ENCODE assay signal across 17 cellular contexts in genomic region chr6:141041596-141042087, GRCh38.
"Had no signal": no experiment of that assay in that cellular context is flagged by ENCODE, and none has a peak within 500 bp of the region (broad histone marks: within the 10 kb centered on the region; RNA-seq: fewer than 3 reads in every experiment).

No MANE protein-coding gene starts in this region.

- H3K4me1 ChIP-seq: heart left ventricle, parathyroid adenoma, prostate gland, right lobe of liver, suprapubic skin, thyroid gland, uterus had no signal

- H3K9me3 ChIP-seq: prostate gland, thyroid gland, uterus had no signal

- H3K36me3 ChIP-seq: heart left ventricle, prostate gland, right lobe of liver, suprapubic skin, thyroid gland, uterus had no signal

- H3K27ac Mint-ChIP-seq: naive B cell, nephron, type B pancreatic cell had no signal

- H3K4me1 Mint-ChIP-seq: naive B cell, nephron had no signal

- H3K4me3 ChIP-seq: heart left ventricle, prostate gland, right lobe of liver, suprapubic skin, thyroid gland, uterus had no signal

- H3K36me3 Mint-ChIP-seq: naive B cell, type B pancreatic cell had no signal

- H3K27me3 ChIP-seq: heart left ventricle, right lobe of liver, suprapubic skin, thyroid gland, uterus had no signal

- H3K27ac ChIP-seq: heart left ventricle, parathyroid adenoma, prostate gland, right lobe of liver, suprapubic skin, thyroid gland, uterus had no signal

- ATAC-seq: esophagus mucosa, heart left ventricle, left lobe of liver had no signal

- H3K27me3 Mint-ChIP-seq: naive B cell, type B pancreatic cell had no signal

- DNase-seq: effector memory CD4-positive, alpha-beta T cell; hippocampal formation; naive B cell; retina; right lobe of liver; stimulated activated CD4-positive, alpha-beta T cell treated with anti-CD3 and anti-CD28 coated beads, Interleukin-4, amount 100 ng/mL, for 1 hour; stimulated activated naive CD4-positive, alpha-beta T cell; thyroid gland; uterus had no signal

- H3K4me3 Mint-ChIP-seq: nephron, type B pancreatic cell had no signal
